16 cellular contexts compared by ENCODE assay signal in the genomic region with DNA sequence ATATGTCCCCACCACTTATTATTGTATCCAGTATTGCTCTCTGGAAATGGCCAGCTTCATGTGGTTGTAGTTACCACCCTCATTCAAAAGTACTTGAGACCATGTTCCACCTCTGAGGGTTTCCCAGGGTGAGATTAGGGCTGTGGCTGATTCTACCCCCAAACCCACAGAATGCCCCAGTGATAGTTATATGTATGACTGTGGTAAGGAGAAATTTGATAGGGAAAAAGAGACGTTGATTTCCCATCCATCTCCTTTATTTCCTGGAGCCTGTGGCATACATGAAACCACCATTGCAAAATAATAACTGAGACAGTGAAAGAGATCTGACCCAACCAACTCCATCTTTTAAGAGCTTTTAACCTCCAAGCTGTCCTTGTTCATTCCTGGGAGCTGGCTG. TPM values are rescaled to one million over a fixed set of nuclear protein-coding genes. Genes with fewer than 3 reads are reported as not detected.
DNase-seq lines count a peak whose midpoint lies in the region; ATAC-seq and TF ChIP-seq lines count a peak whose summit lies in the region.
"Had no signal": no experiment of that assay in that cellular context is flagged by ENCODE, and none has a peak within 500 bp of the region (broad histone marks: within the 10 kb centered on the region; RNA-seq: fewer than 3 reads in every experiment).

No MANE protein-coding gene starts in this region.

- no peak for TF ChIP-seq CTCF in DND-41 (IDR thresholded peaks at IDR 0.05; ENCODE audit: borderline replicate concordance, extremely low read depth, low read length, poor library complexity, severe bottlenecking)

- H4K8ac ChIP-seq in mesenchymal stem cell (ENCODE audit: low read length), result no peak overlapping the region

- no peak overlapping the region for H3K4me2 ChIP-seq in DND-41 (ENCODE audit: insufficient read depth, low read length)
- H3K4me2 ChIP-seq in mesenchymal stem cell (ENCODE audit: low read length, poor library complexity, severe bottlenecking), result no peak overlapping the region
- H3K4me2 ChIP-seq: BLaER1 had no signal

- H2AFZ ChIP-seq in DND-41 (ENCODE audit: low read depth, low read length), result no peak overlapping the region
- no peak overlapping the region for H2AFZ ChIP-seq in mesenchymal stem cell (ENCODE audit: low read depth, low read length)

- DNase-seq in A172 (ENCODE audit: low spot score) (peak; percentile 20), DND-41 (no peak), NCI-H226 (peak; percentile 60), mesenchymal stem cell (peak; percentile 2), EL (no peak), cerebellar nuclear complex (lab: John Stamatoyannopoulos, UW) (no peak), NCI-H2029 (lab: John Stamatoyannopoulos, UW) (no peak)
- DNase-seq: AML-193, Calu3, DMS 273 treated with DMSO at 0.1 percent for 48 hours, GF-D8, HFFc6 had no signal

- no peak overlapping the region for H3K4ac ChIP-seq in mesenchymal stem cell (ENCODE audit: low read depth in 1 of 2, low read length in 2 of 2)

- no CpG with 5 or more reads among the region's 1 CpG for WGBS in mesenchymal stem cell

- no peak overlapping the region for H2BK5ac ChIP-seq in mesenchymal stem cell (ENCODE audit: low read depth, low read length, poor library complexity, severe bottlenecking)

- no peak overlapping the region for H3K23ac ChIP-seq in mesenchymal stem cell (ENCODE audit: low read length in 2 of 2)

- no peaks in the 10 kb centered on the region for H4K20me1 ChIP-seq in DND-41 (ENCODE audit: insufficient read depth, low read length)

- H3K79me2 ChIP-seq in DND-41 (ENCODE audit: insufficient read depth, low read length), result no peaks in the 10 kb centered on the region

- H2AK5ac ChIP-seq in mesenchymal stem cell (ENCODE audit: low read length, severe bottlenecking), result no peak overlapping the region

- H3K4me3 ChIP-seq in DND-41 (ENCODE audit: low read depth in 1 of 2, low read length in 2 of 2) (no peak overlapping the region), mesenchymal stem cell (ENCODE audit: insufficient read depth in 1 of 2, low read depth in 1 of 2, low read length in 2 of 2) (no peak overlapping the region)
- H3K4me3 ChIP-seq: A549, BLaER1, HAP-1, K562 had no signal

- no peak overlapping the region for H3K18ac ChIP-seq in mesenchymal stem cell (ENCODE audit: low read depth in 1 of 2, low read length in 2 of 2)

- no peak overlapping the region for H3K14ac ChIP-seq in mesenchymal stem cell (ENCODE audit: low read length in 2 of 2)

- H3K36me3 ChIP-seq in DND-41 (ENCODE audit: insufficient read depth, low read length) (peaks cover 20% of the 10 kb centered on the region), mesenchymal stem cell (ENCODE audit: control insufficient read depth in 1 of 2, insufficient read depth in 2 of 2, low read depth in 1 of 2, low read length in 2 of 2) (no peaks in the 10 kb centered on the region)
- H3K36me3 ChIP-seq: HAP-1 had no signal

- no peak overlapping the region for H2BK120ac ChIP-seq in mesenchymal stem cell (ENCODE audit: low read depth, low read length)

- H3K27me3 ChIP-seq in DND-41 (ENCODE audit: insufficient read depth, low read length, poor library complexity) (no peaks in the 10 kb centered on the region), mesenchymal stem cell (ENCODE audit: control insufficient read depth in 1 of 2, insufficient read depth in 1 of 2, low read length in 2 of 2) (no peaks in the 10 kb centered on the region)
- H3K27me3 ChIP-seq: BLaER1 had no signal

- ATAC-seq in DND-41 (ENCODE audit: insufficient read depth, low read depth), result peak; percentile 37; the same call in 1 of the 3 replicates
- ATAC-seq: A549, K562 had no signal

- H2BK15ac ChIP-seq in mesenchymal stem cell (ENCODE audit: low read depth, poor library complexity, severe bottlenecking), result no peak overlapping the region

- H3K79me1 ChIP-seq in mesenchymal stem cell (replicated peaks; ENCODE audit: low read length, poor library complexity, severe bottlenecking), result no peaks in the 10 kb centered on the region

- H3K9ac ChIP-seq in DND-41 (ENCODE audit: low read depth, low read length), result no peak overlapping the region
- no peak overlapping the region for H3K9ac ChIP-seq in mesenchymal stem cell (ENCODE audit: low read length)
- H3K9ac ChIP-seq: BLaER1 had no signal

- H3K9me3 ChIP-seq in DND-41 (ENCODE audit: insufficient read depth, low read length, severe bottlenecking) (no peaks in the 10 kb centered on the region), mesenchymal stem cell (ENCODE audit: control insufficient read depth, low read length) (no peaks in the 10 kb centered on the region)
- H3K9me3 ChIP-seq: A549, BLaER1, HAP-1 had no signal

- no peak overlapping the region for H2BK12ac ChIP-seq in mesenchymal stem cell (ENCODE audit: low read length in 2 of 2)

- no peak overlapping the region for H3K27ac ChIP-seq in DND-41 (ENCODE audit: low read length)
- H3K27ac ChIP-seq in mesenchymal stem cell (ENCODE audit: low read length, poor library complexity, severe bottlenecking), result no peak overlapping the region
- H3K27ac ChIP-seq: BLaER1 had no signal

- H3K4me1 ChIP-seq in DND-41 (ENCODE audit: insufficient read depth, low read length), result no peaks in the 10 kb centered on the region
- H3K4me1 ChIP-seq in mesenchymal stem cell (ENCODE audit: control insufficient read depth, insufficient read depth, low read depth, low read length), result peaks cover 3% of the 10 kb centered on the region
- H3K4me1 ChIP-seq: BLaER1, HAP-1 had no signal

- H4K91ac ChIP-seq in mesenchymal stem cell (ENCODE audit: low read length), result no peak overlapping the region

RNA-seq across cellular contexts. Expression of a gene that starts 25.2 kb away (rescaled TPM):
- total RNA-seq in A172 (2014; rRNA removed; shearing (Covaris generic)), result 23.7 and 27.4 TPM in 2 replicates
- polyA plus RNA-seq in mesenchymal stem cell (2013, experiment 1 of 2), result 16.9 TPM
- 17.3 TPM for polyA plus RNA-seq in mesenchymal stem cell (2013, experiment 2 of 2)

RNA-seq across cellular contexts. Expression of a gene that starts 33.0 kb away (rescaled TPM):
- total RNA-seq in A172 (2014; rRNA removed; shearing (Covaris generic)), result 11.9 and 15.5 TPM in 2 replicates
- polyA plus RNA-seq in mesenchymal stem cell (2013, experiment 1 of 2), result 3.4 TPM
- polyA plus RNA-seq in mesenchymal stem cell (2013, experiment 2 of 2), result 3.3 TPM

Comparison
In these comparisons a context has a peak if more than half of its experiments do, and no peak if none do; other contexts are left out.
1. DNase-seq: peak in A172 (single experiment), NCI-H226 (single experiment) and mesenchymal stem cell (single experiment); none in DND-41 (single experiment), EL (single experiment), cerebellar nuclear complex (0 of 2) and NCI-H2029 (single experiment).